In genomic region chr3:173371848-173372487, GRCh38 we compare ENCODE assay signal across 9 cellular contexts. TPM values are rescaled to one million over a fixed set of nuclear protein-coding genes. Genes with fewer than 3 reads are reported as not detected.
DNase-seq lines count a peak whose midpoint lies in the region; ATAC-seq and TF ChIP-seq lines count a peak whose summit lies in the region.
"Had no signal": no experiment of that assay in that cellular context is flagged by ENCODE, and none has a peak within 500 bp of the region (broad histone marks: within the 10 kb centered on the region; RNA-seq: fewer than 3 reads in every experiment).

No MANE protein-coding gene starts in this region.

- no peaks in the 10 kb centered on the region for H3K36me3 ChIP-seq in H7 (replicated peaks; ENCODE audit: control insufficient read depth, insufficient read depth, low read length)
- H3K36me3 ChIP-seq in Panc1 (ENCODE audit: control insufficient read depth, insufficient read depth, low read length) = no peaks in the 10 kb centered on the region
- no peaks in the 10 kb centered on the region for H3K36me3 ChIP-seq in trophoblast cell (ENCODE audit: control insufficient read depth in 1 of 2, insufficient read depth in 2 of 2, low read length in 2 of 2)

- H3K4me2 ChIP-seq in trophoblast cell (ENCODE audit: low read length) = no peak overlapping the region

- H2AFZ ChIP-seq in trophoblast cell (ENCODE audit: insufficient read depth, low read length, poor library complexity) = no peak overlapping the region

- no peak overlapping the region for H2BK5ac ChIP-seq in trophoblast cell (ENCODE audit: low read depth, low read length, poor library complexity)

- H3K23ac ChIP-seq in trophoblast cell (ENCODE audit: low read length) = no peak overlapping the region

- no peak overlapping the region for H3K9ac ChIP-seq in trophoblast cell (ENCODE audit: low read length)

- no peak overlapping the region for H3K4ac ChIP-seq in trophoblast cell (ENCODE audit: low read depth, low read length)

- no peak overlapping the region for H4K91ac ChIP-seq in trophoblast cell (ENCODE audit: low read depth, low read length)

- H4K12ac ChIP-seq in trophoblast cell (ENCODE audit: low read depth, low read length) = no peak overlapping the region

- H3K79me2 ChIP-seq in trophoblast cell (ENCODE audit: control insufficient read depth, insufficient read depth, low read length, poor library complexity) = no peaks in the 10 kb centered on the region

- no peaks in the 10 kb centered on the region for H3K79me1 ChIP-seq in trophoblast cell (ENCODE audit: low read length)

- ATAC-seq in Panc1 (peak; percentile 78), GM18873 (IDR thresholded peaks at IDR 0.05; ENCODE audit: low FRiP score, unreplicated experiment) (no peak)

- TF ChIP-seq CTCF in Panc1 (IDR thresholded peaks at IDR 0.05) (peak; percentile 75), fibroblast of mammary gland (conservative IDR thresholded peaks at IDR 0.05; ENCODE audit: control insufficient read depth, insufficient read depth, low read depth, low read length) (peak; percentile 73)

- POLR2A ChIA-PET in Panc1 (lab: Charles Lee) = no interaction called here

- no CpG with 5 or more reads among the region's 3 CpGs for WGBS in trophoblast cell (ENCODE audit: extremely low coverage, insufficient coverage, insufficient read length)

- H3K4me3 ChIP-seq in H7 (ENCODE audit: insufficient read depth, low read depth, low read length) = no peak overlapping the region
- no peak overlapping the region for H3K4me3 ChIP-seq in Panc1 (ENCODE audit: low read depth in 2 of 2, low read length in 2 of 2)
- H3K4me3 ChIP-seq in fibroblast of mammary gland (ENCODE audit: control insufficient read depth, low read depth, low read length) = no peak overlapping the region
- H3K4me3 ChIP-seq in trophoblast cell (ENCODE audit: low read depth, low read length) = no peak overlapping the region

- no peak overlapping the region for H3K14ac ChIP-seq in trophoblast cell (ENCODE audit: low read length)

- H3K27ac ChIP-seq in Panc1 (ENCODE audit: low read length) (no peak overlapping the region), trophoblast cell (ENCODE audit: low read depth, low read length) (no peak overlapping the region)
- H3K27ac ChIP-seq: epithelial cell of prostate had no signal

- H2BK120ac ChIP-seq in trophoblast cell (ENCODE audit: insufficient read depth, low read length, poor library complexity) = no peak overlapping the region

- H2AK5ac ChIP-seq in trophoblast cell (ENCODE audit: low read length) = no peak overlapping the region

- H3K4me1 ChIP-seq in Panc1 (ENCODE audit: control insufficient read depth, insufficient read depth, low read length) = no peaks in the 10 kb centered on the region
- no peaks in the 10 kb centered on the region for H3K4me1 ChIP-seq in trophoblast cell (ENCODE audit: control insufficient read depth in 1 of 2, insufficient read depth in 2 of 2, low read length in 2 of 2)

- no peaks in the 10 kb centered on the region for H3K9me3 ChIP-seq in Panc1 (ENCODE audit: control insufficient read depth, insufficient read depth, low read depth, low read length)
- no peaks in the 10 kb centered on the region for H3K9me3 ChIP-seq in trophoblast cell (ENCODE audit: insufficient read depth, low read depth, low read length)

- no peak overlapping the region for H4K8ac ChIP-seq in trophoblast cell (ENCODE audit: low read depth, low read length)

- BruUV-seq in Panc1 (replicated peaks; lab: Mats Ljungman, UMichigan) = no TSS peak

- CTCF ChIA-PET in Panc1 (lab: Charles Lee) = no interaction called here

- H3K27me3 ChIP-seq in H7 (ENCODE audit: control insufficient read depth, insufficient read depth, low read length) (no peaks in the 10 kb centered on the region), Panc1 (ENCODE audit: control insufficient read depth, insufficient read depth, low read length) (no peaks in the 10 kb centered on the region), trophoblast cell (ENCODE audit: insufficient read depth, low read length) (no peaks in the 10 kb centered on the region)

- peak; percentile 68 for DNase-seq in AG20443 (ENCODE audit: low spot score)
- DNase-seq in H7 = peak; percentile 10
- DNase-seq in Panc1 (ENCODE audit: low read depth, low spot score) = no peak
- DNase-seq in fibroblast of mammary gland (ENCODE audit: low read depth) = peak; percentile 48
- DNase-seq in trophoblast cell = peak; percentile 6 to 61
- no peak for DNase-seq in GF-D8 (lab: John Stamatoyannopoulos, UW)
- no peak for DNase-seq in NK-92 (lab: John Stamatoyannopoulos, UW; ENCODE audit: unreplicated experiment)

- H3K18ac ChIP-seq in trophoblast cell (ENCODE audit: low read length) = no peak overlapping the region

- no peak overlapping the region for H2BK12ac ChIP-seq in trophoblast cell (ENCODE audit: low read length)

- intact Hi-C loops in Panc1 (cut with micrococcal nuclease; ENCODE audit: unreplicated experiment) = loop anchor here (1.0 kb wide), 1 partner anchor 363 kb away; no protein-coding TSS in a partner anchor

- in situ Hi-C loops in Panc1 (cut with HindIII; ENCODE audit: low pct_unique_long_range_greater_than_20kb, low sequenced_read_pairs) = no loop called here

RNA-seq across cellular contexts. Expression of gene NLGN1, which starts 25.6 kb away (rescaled TPM):
- 7.1 and 8.8 TPM in 2 replicates for total RNA-seq in H7 (2014; rRNA removed; shearing (Covaris generic))
- 0.85 TPM for total RNA-seq in Panc1 (2021; ENCODE audit: unreplicated experiment)
- not detected for polyA plus RNA-seq in Panc1 (2012; ENCODE audit: insufficient read length)
- polyA plus RNA-seq in trophoblast cell (2013) = 0.11 and 0.17 TPM in 2 replicates

Comparison
In these comparisons a context has a peak if more than half of its experiments do, and no peak if none do; other contexts are left out.
1. DNase-seq: peak in AG20443 (single experiment), H7 (single experiment), fibroblast of mammary gland (single experiment) and trophoblast cell (2 of 2); none in Panc1 (single experiment), GF-D8 (single experiment) and NK-92 (single experiment).